1 cellular context compared by ENCODE assay signal in the genomic region with DNA sequence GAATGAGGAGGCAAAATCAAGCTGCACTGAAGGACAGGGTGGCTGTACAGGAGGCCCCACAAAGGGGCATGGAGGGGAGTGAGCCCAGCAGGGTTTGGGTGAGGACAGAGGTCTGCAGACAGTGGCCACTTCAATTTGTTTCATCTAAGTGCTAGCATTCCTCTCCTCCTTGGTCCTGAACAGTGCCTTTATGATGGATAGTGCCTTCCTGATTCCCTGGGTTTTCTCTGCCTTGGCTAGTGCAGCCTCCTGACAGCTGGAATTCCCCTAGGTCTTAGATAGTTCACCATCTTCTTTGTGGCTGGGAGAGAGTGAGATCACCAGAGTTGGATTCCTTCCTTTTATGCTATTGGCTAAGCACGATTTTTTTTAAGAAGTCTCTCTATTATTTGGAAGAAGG.
TF ChIP-seq lines count a peak whose summit lies in the region.

No MANE protein-coding gene starts in this region.

TF ChIP-seq in GM23338, 12 proteins besides CTCF, POLR2A, EP300 and RAD21:
- no peak for TF ChIP-seq CREB1 (CRISPR knock-in tag; IDR thresholded peaks at IDR 0.05; ENCODE audit: low read depth)
- no peak for TF ChIP-seq ZNF114 (CRISPR knock-in tag; IDR thresholded peaks at IDR 0.05)
- no peak for TF ChIP-seq ZNF331 (CRISPR knock-in tag; IDR thresholded peaks at IDR 0.05; ENCODE audit: low read depth)
- no peak for TF ChIP-seq NANOG (IDR thresholded peaks at IDR 0.05; ENCODE audit: borderline replicate concordance)
- no peak for TF ChIP-seq EZH2phosphoT487 (IDR thresholded peaks at IDR 0.05; ENCODE audit: unreplicated experiment)
- no peak for TF ChIP-seq JUNB (IDR thresholded peaks at IDR 0.05; ENCODE audit: unreplicated experiment)
- no peak for TF ChIP-seq POLR2AphosphoS5 (IDR thresholded peaks at IDR 0.05; ENCODE audit: low read depth)
- no peak for TF ChIP-seq EZH2 (IDR thresholded peaks at IDR 0.05; ENCODE audit: low read depth, unreplicated experiment)
- TF ChIP-seq ETS1 (IDR thresholded peaks at IDR 0.05) = no peak
- TF ChIP-seq ZNF462 (CRISPR knock-in tag; IDR thresholded peaks at IDR 0.05) = no peak
- TF ChIP-seq STAT1 (IDR thresholded peaks at IDR 0.05; ENCODE audit: unreplicated experiment) = no peak
- no peak for TF ChIP-seq REST (IDR thresholded peaks at IDR 0.05; ENCODE audit: unreplicated experiment)
TF ChIP-seq in GM23338: peak in this region for 0.
